ENCODE assay signal across 8 cellular contexts in genomic region chr2:25982968-25983280, GRCh38. TPM values are rescaled to one million over a fixed set of nuclear protein-coding genes. Genes with fewer than 3 reads are reported as not detected.
DNase-seq lines count a peak whose midpoint lies in the region; ATAC-seq, FAIRE-seq and TF ChIP-seq lines count a peak whose summit lies in the region.

No MANE protein-coding gene starts in this region.

- no peak for TF ChIP-seq POLR2A in K562 (conservative IDR thresholded peaks at IDR 0.05)

- DNase-seq in activated T-cell treated with anti-CD3 and anti-CD28 coated beads, Interleukin-2, amount 50 U/mL, for 4 hours = no peak
- no peak for DNase-seq in activated T-cell treated with anti-CD3 and anti-CD28 coated beads for 4 hours
- DNase-seq in K562 (ENCODE audit: extremely low read depth in 1 of 4, low spot score in 3 of 4) = no peak
- DNase-seq in lower lobe of right lung = no peak
- DNase-seq in tibial artery = no peak
- DNase-seq in NCI-H146 (lab: John Stamatoyannopoulos, UW) = no peak
- no peak for DNase-seq in NCI-H446 (lab: John Stamatoyannopoulos, UW)
- DNase-seq in retina = no peak

- CTCF ChIA-PET in K562 (lab: Yijun Ruan, JAX; ENCODE audit: low intra/inter-chr PET ratio) = no interaction called here

- BruUV-seq in K562 (replicated peaks; lab: Mats Ljungman, UMichigan) = no TSS peak

- no peak for TF ChIP-seq CTCF in K562 (IDR thresholded peaks at IDR 0.05 in 2 of 3, conservative IDR thresholded peaks at IDR 0.05 in 1 of 3; ENCODE audit: insufficient read depth in 2 of 3, low read depth in 1 of 3, low read length in 3 of 3)
- no peak for TF ChIP-seq CTCF in lower lobe of right lung (IDR thresholded peaks at IDR 0.05)
- TF ChIP-seq CTCF in tibial artery (IDR thresholded peaks at IDR 0.05) = no peak

- H3K9me3 ChIP-seq in K562 (replicated peaks; ENCODE audit: control insufficient read depth, insufficient read depth, low read depth, low read length) = no peaks in the 10 kb centered on the region
- no peaks in the 10 kb centered on the region for H3K9me3 ChIP-seq in lower lobe of right lung
- no peaks in the 10 kb centered on the region for H3K9me3 ChIP-seq in tibial artery

- H3K4me1 ChIP-seq in K562 (replicated peaks in 1 of 2; ENCODE audit: control insufficient read depth in 2 of 2, insufficient read depth in 2 of 2, low read length in 2 of 2) = peaks cover 6 to 33% of the 10 kb centered on the region in 2 experiments; a peak in 3 of 5 replicates
- H3K4me1 ChIP-seq in lower lobe of right lung = peaks cover 10% of the 10 kb centered on the region
- peaks cover 0 to 25% (median 19%) of the 10 kb centered on the region in 4 donors for H3K4me1 ChIP-seq in tibial artery

- H4K20me1 ChIP-seq in K562 (replicated peaks; ENCODE audit: control insufficient read depth, insufficient read depth, low read length) = 0 out of 2 replicates have a peak, but pooled peaks cover 7% of the 10 kb centered on the region

- ATAC-seq in activated T-cell treated with anti-CD3 and anti-CD28 coated beads, Interleukin-2, amount 50 U/mL, for 4 hours = no peak
- ATAC-seq in K562 (no peak; the same call in 2 of the 3 replicates), lower lobe of right lung (no peak)

- POLR2A ChIA-PET in K562 (lab: Yijun Ruan, JAX) = interaction anchor here (0.6 to 0.9 kb wide), 3 partner anchors 19 to 189 kb away, joined by 3 to 4 read pairs (median 4); no protein-coding TSS in a partner anchor

- H3K4me3 ChIP-seq in K562 = peak overlapping the region; percentile 64
- peak overlapping the region; percentile 87 for H3K4me3 ChIP-seq in lower lobe of right lung
- H3K4me3 ChIP-seq in tibial artery = peak overlapping the region; percentile 70 to 89

- H3K27ac ChIP-seq in K562 (ENCODE audit: extremely low read depth, low read depth, low read length) (no peak overlapping the region), lower lobe of right lung (no peak overlapping the region), tibial artery (peak overlapping the region; percentile 60 to 75)

- H3K4me3 Mint-ChIP-seq in activated T-cell treated with anti-CD3 and anti-CD28 coated beads, Interleukin-2, amount 50 U/mL, for 4 hours = peak overlapping the region; percentile 71

- peak overlapping the region in 1 of 2 experiments; percentile 92; a peak in 2 of 4 replicates for H3K9ac ChIP-seq in K562 (ENCODE audit: insufficient read depth in 1 of 2, low read depth in 2 of 2, low read length in 2 of 2)

- no peak for FAIRE-seq in K562 (lab: Jason Lieb, UNC)

- no peak for TF ChIP-seq EP300 in K562 (IDR thresholded peaks at IDR 0.05; ENCODE audit: low read length)

- no peak for TF ChIP-seq RAD21 in K562 (CRISPR knock-in tag; conservative IDR thresholded peaks at IDR 0.05 in 1 of 2, IDR thresholded peaks at IDR 0.05 in 1 of 2)

- no peaks in the 10 kb centered on the region for H3K79me2 ChIP-seq in K562 (ENCODE audit: control insufficient read depth, insufficient read depth, low read length)

- in situ Hi-C loops in K562 (cut with MboI) = no loop called here

- peaks cover 5% of the 10 kb centered on the region for H3K4me1 Mint-ChIP-seq in activated T-cell treated with anti-CD3 and anti-CD28 coated beads, Interleukin-2, amount 50 U/mL, for 4 hours (ENCODE audit: low read depth)

- H3K36me3 Mint-ChIP-seq in activated T-cell treated with anti-CD3 and anti-CD28 coated beads, Interleukin-2, amount 50 U/mL, for 4 hours (ENCODE audit: insufficient read depth) = no peaks in the 10 kb centered on the region

- H3K27me3 ChIP-seq in K562 (ENCODE audit: control insufficient read depth in 2 of 2, insufficient read depth in 2 of 2, low read length in 2 of 2) (no peaks in the 10 kb centered on the region), lower lobe of right lung (ENCODE audit: low read depth) (no peaks in the 10 kb centered on the region), tibial artery (no peaks in the 10 kb centered on the region)

- H3K27me3 Mint-ChIP-seq in activated T-cell treated with anti-CD3 and anti-CD28 coated beads, Interleukin-2, amount 50 U/mL, for 4 hours (ENCODE audit: low read depth) = no peaks in the 10 kb centered on the region

- WGBS in K562 (ENCODE audit: insufficient coverage, low coverage, missing lambda C conversion rate) = 70% methylated on average over 14 of the region's 15 CpGs

- no peaks in the 10 kb centered on the region for H3K9me1 ChIP-seq in K562 (ENCODE audit: control insufficient read depth, insufficient read depth, low read length)

- peak overlapping the region; percentile 73 for H3K4me2 ChIP-seq in K562 (ENCODE audit: insufficient read depth, low read length)

- intact Hi-C loops in K562 (cut with micrococcal nuclease) = no loop called here
- intact Hi-C loops in lower lobe of right lung (cut with DNase I) = no loop called here
- intact Hi-C loops in tibial artery (cut with DNase I; ENCODE audit: low total_unique reads) = loop anchor here (10.0 kb wide), 1 partner anchor 162 kb away; no protein-coding TSS in a partner anchor

- H2AFZ ChIP-seq in K562 (ENCODE audit: low read depth, low read length) = peak overlapping the region; percentile 92

- no peaks in the 10 kb centered on the region for H3K9me3 Mint-ChIP-seq in activated T-cell treated with anti-CD3 and anti-CD28 coated beads, Interleukin-2, amount 50 U/mL, for 4 hours

- no peaks in the 10 kb centered on the region for H3K36me3 ChIP-seq in K562 (ENCODE audit: control insufficient read depth, insufficient read depth, low read length)
- no peaks in the 10 kb centered on the region for H3K36me3 ChIP-seq in lower lobe of right lung
- no peaks in the 10 kb centered on the region for H3K36me3 ChIP-seq in tibial artery

TF ChIP-seq in K562, 482 proteins besides CTCF, POLR2A, EP300 and RAD21 (continues in another document):
- no peak for TF ChIP-seq NR2C1 (IDR thresholded peaks at IDR 0.05)
- TF ChIP-seq NR2C1 (tag; IDR thresholded peaks at IDR 0.05) = no peak
- no peak for TF ChIP-seq ZBTB17 (CRISPR knock-in tag; IDR thresholded peaks at IDR 0.05)
- TF ChIP-seq NR2C2 (CRISPR knock-in tag; IDR thresholded peaks at IDR 0.05) = no peak
- TF ChIP-seq NR2C2 (tag; IDR thresholded peaks at IDR 0.05) = 0 out of 2 replicates have a peak, but pooled peaks have one; percentile 0
- TF ChIP-seq XRCC4 (IDR thresholded peaks at IDR 0.05; ENCODE audit: extremely low read depth, insufficient read depth, insufficient read length) = no peak
- peak; percentile 28 for TF ChIP-seq SAP30 (IDR thresholded peaks at IDR 0.05; ENCODE audit: borderline replicate concordance, insufficient read depth, low read depth, low read length, poor library complexity, severe bottlenecking)
- TF ChIP-seq HNRNPL (IDR thresholded peaks at IDR 0.05; ENCODE audit: low read depth, low read length) = no peak

RNA-seq across cellular contexts. Expression of gene KIF3C, which starts 0.6 kb away (rescaled TPM):
- total RNA-seq in activated T-cell treated with anti-CD3 and anti-CD28 coated beads, Interleukin-2, amount 50 U/mL, for 4 hours = 1 to 10 TPM; 1.1 to 2.2 (median 1.7) TPM
- 12.0 and 22.8 TPM in 2 replicates for total RNA-seq in K562 (2011; cell fraction: chromatin; rRNA removed; ENCODE audit: low replicate concordance)
- total RNA-seq in K562 (2011; cell fraction: nucleolus; rRNA removed) = 10.4 and 12.0 TPM in 2 replicates
- 8.7 and 9.9 TPM in 2 replicates for total RNA-seq in K562 (2011; cell fraction: nucleoplasm; rRNA removed)
- total RNA-seq in K562 (2014; rRNA removed) (3.3 and 5.9 TPM in 2 replicates), K562 (2014; rRNA removed; fragmentation: Illumina TruSeq; extraction: Trizol) (1.9 and 2.1 TPM in 2 replicates), K562 (2015; rRNA removed; fragmentation: Illumina TruSeq; extraction: Trizol) (1.6 and 1.8 TPM in 2 replicates), K562 (2021) (6.1 and 6.7 TPM in 2 replicates), lower lobe of right lung (6.0 TPM)
- polyA plus RNA-seq in K562 (2011; rRNA removed) (3.1 and 3.3 TPM in 2 replicates), K562 (2014; fragmentation: Illumina TruSeq; extraction: Trizol) (4.0 and 5.0 TPM in 2 replicates), K562 (2014; fragmentation: Nextera tagmentation; extraction: Ambion mirVana) (under 1 TPM; 0.69 to 0.88 TPM), K562 (2014; rRNA removed) (3.3 and 3.4 TPM in 2 replicates)
- polyA plus RNA-seq in K562 (2011; cell fraction: cytosol; rRNA removed) = 3.2 and 3.9 TPM in 2 replicates
- polyA plus RNA-seq in K562 (2011; cell fraction: nucleus; rRNA removed) = 2.2 and 3.3 TPM in 2 replicates
- polyA plus RNA-seq in K562 (2012) = 4.8 and 6.5 TPM in 2 replicates
- polyA minus RNA-seq in K562 (2011; rRNA and poly(A)+ RNA removed) = 3.7 and 6.1 TPM in 2 replicates
- polyA minus RNA-seq in K562 (2011; cell fraction: cytosol; rRNA and poly(A)+ RNA removed) = 4.3 and 4.5 TPM in 2 replicates
- polyA minus RNA-seq in K562 (2011; cell fraction: nucleus; rRNA and poly(A)+ RNA removed) = 4.4 and 7.3 TPM in 2 replicates

RNA-seq across cellular contexts. Expression of gene RAB10, which starts 51.0 kb away (rescaled TPM):
- total RNA-seq in activated T-cell treated with anti-CD3 and anti-CD28 coated beads, Interleukin-2, amount 50 U/mL, for 4 hours = 100 to 1,000 TPM; 135 to 155 (median 146) TPM
- 50.3 and 59.4 TPM in 2 replicates for total RNA-seq in K562 (2011; cell fraction: chromatin; rRNA removed; ENCODE audit: low replicate concordance)
- total RNA-seq in K562 (2011; cell fraction: nucleolus; rRNA removed) = 56.7 and 62.9 TPM in 2 replicates
- total RNA-seq in K562 (2011; cell fraction: nucleoplasm; rRNA removed) = 57.3 and 84.3 TPM in 2 replicates
- 116 and 159 TPM in 2 replicates for total RNA-seq in K562 (2014; rRNA removed)
- total RNA-seq in K562 (2014; rRNA removed; fragmentation: Illumina TruSeq; extraction: Trizol) = 149 and 158 TPM in 2 replicates
- total RNA-seq in K562 (2015; rRNA removed; fragmentation: Illumina TruSeq; extraction: Trizol) = 145 and 157 TPM in 2 replicates
- 166 and 176 TPM in 2 replicates for total RNA-seq in K562 (2021)
- polyA plus RNA-seq in K562 (2011; rRNA removed) = 96.0 and 147 TPM in 2 replicates
- polyA plus RNA-seq in K562 (2011; cell fraction: cytosol; rRNA removed) = 49.4 and 88.1 TPM in 2 replicates
- polyA plus RNA-seq in K562 (2011; cell fraction: nucleus; rRNA removed) = 23.8 and 27.1 TPM in 2 replicates
- polyA plus RNA-seq in K562 (2012) = 104 and 127 TPM in 2 replicates
- polyA plus RNA-seq in K562 (2014; fragmentation: Illumina TruSeq; extraction: Trizol) = 134 and 214 TPM in 2 replicates
- 10 to 100 TPM; 25.1 to 35.7 TPM for polyA plus RNA-seq in K562 (2014; fragmentation: Nextera tagmentation; extraction: Ambion mirVana)
- polyA plus RNA-seq in K562 (2014; rRNA removed) = 148 and 197 TPM in 2 replicates
- polyA minus RNA-seq in K562 (2011; rRNA and poly(A)+ RNA removed) = 400 and 439 TPM in 2 replicates
- polyA minus RNA-seq in K562 (2011; cell fraction: cytosol; rRNA and poly(A)+ RNA removed) = 74.6 and 128 TPM in 2 replicates
- polyA minus RNA-seq in K562 (2011; cell fraction: nucleus; rRNA and poly(A)+ RNA removed) = 25.2 and 34.9 TPM in 2 replicates
- 113 TPM for total RNA-seq in lower lobe of right lung

Comparison
In these comparisons a context has a peak if more than half of its experiments do, and no peak if none do; other contexts are left out.
1. H3K27ac ChIP-seq: peak in tibial artery (2 of 2); none in K562 (single experiment) and lower lobe of right lung (single experiment).
2. Peak in every context shown above with its lines, with median percentiles within 50 percentile points of each other: H3K4me3 ChIP-seq.